Comparison of ENCODE assay signal across 13 cellular contexts in genomic region chr3:188391597-188391996, GRCh38.
"Had no signal": no experiment of that assay in that cellular context is flagged by ENCODE, and none has a peak within 500 bp of the region (broad histone marks: within the 10 kb centered on the region; RNA-seq: fewer than 3 reads in every experiment).

No MANE protein-coding gene starts in this region.

- H3K4me3 Mint-ChIP-seq: activated CD4-positive, alpha-beta T cell treated with anti-CD3 and anti-CD28 coated beads, Interleukin-2, amount 10 ng/mL, durations not matched to agents 7 days and 5 days; central memory CD8-positive, alpha-beta T cell; endodermal cell had no signal

- H3K9ac ChIP-seq: SK-N-SH had no signal

- H3K36me3 ChIP-seq: upper lobe of left lung had no signal

- H3K9me3 ChIP-seq: body of pancreas, SK-N-SH, upper lobe of left lung had no signal

- H3K27ac Mint-ChIP-seq: activated CD4-positive, alpha-beta T cell treated with anti-CD3 and anti-CD28 coated beads, Interleukin-2, amount 10 ng/mL, durations not matched to agents 7 days and 5 days; endodermal cell had no signal

- H3K4me2 ChIP-seq: SK-N-SH had no signal

- H3K9me3 Mint-ChIP-seq: activated CD4-positive, alpha-beta T cell treated with anti-CD3 and anti-CD28 coated beads, Interleukin-2, amount 10 ng/mL, durations not matched to agents 7 days and 5 days; central memory CD8-positive, alpha-beta T cell; endodermal cell had no signal

- H3K27me3 ChIP-seq: body of pancreas, upper lobe of left lung had no signal

- DNase-seq: activated CD4-positive, alpha-beta T cell treated with anti-CD3 and anti-CD28 coated beads, Interleukin-2, amount 10 ng/mL, durations not matched to agents 7 days and 5 days; activated naive CD4-positive, alpha-beta T cell treated with Interleukin-2 at 50 U/mL for 16 hours; activated T-cell treated with anti-CD3 and anti-CD28 coated beads, Interleukin-2, amount 50 U/mL, for 1 hour; body of pancreas; dermis blood vessel endothelial cell; endodermal cell; erythroblast; hippocampal formation; retina; SK-N-SH; upper lobe of left lung had no signal

- H3K27ac ChIP-seq: body of pancreas had no signal

- H3K4me3 ChIP-seq: body of pancreas, skin epidermis, upper lobe of left lung had no signal

- H3K27me3 Mint-ChIP-seq: activated CD4-positive, alpha-beta T cell treated with anti-CD3 and anti-CD28 coated beads, Interleukin-2, amount 10 ng/mL, durations not matched to agents 7 days and 5 days; central memory CD8-positive, alpha-beta T cell had no signal
